Comparison of ENCODE assay signal across 9 cellular contexts in the genomic region with DNA sequence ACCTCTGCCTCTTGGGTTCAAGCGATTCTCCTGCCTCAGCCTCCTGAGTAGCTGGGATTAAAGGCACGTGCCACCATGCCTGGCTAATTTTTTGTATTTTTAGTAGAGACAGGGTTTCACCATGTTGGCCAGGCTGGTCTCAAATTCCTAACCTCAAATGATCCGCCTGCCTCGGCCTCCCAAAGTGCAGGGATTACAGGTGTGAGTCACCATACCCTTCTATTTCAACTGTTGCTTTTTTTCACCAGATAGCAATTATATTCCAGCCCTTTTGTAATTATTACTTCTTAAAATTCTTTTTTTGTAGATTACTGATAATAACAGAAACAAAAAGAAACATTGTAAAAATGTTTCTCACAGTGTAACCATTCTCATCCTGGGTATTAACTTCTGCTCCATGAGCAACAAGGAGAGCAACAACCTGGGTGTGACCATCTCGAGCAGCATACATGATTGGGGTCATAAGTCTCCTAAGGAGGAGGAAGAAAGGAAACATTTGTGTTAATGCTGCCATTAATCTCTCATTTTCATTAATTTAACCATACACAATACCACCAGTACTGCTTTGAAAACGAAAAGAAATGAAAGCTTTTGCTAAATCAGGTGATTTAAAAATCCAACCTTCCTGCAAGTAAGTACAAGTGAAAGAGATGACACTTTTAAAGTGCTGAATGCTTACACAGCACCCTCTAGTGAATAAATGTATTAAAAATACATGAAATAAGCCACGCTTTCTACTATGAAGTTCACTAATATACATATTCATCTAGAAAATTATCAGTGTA. TPM values are rescaled to one million over a fixed set of nuclear protein-coding genes. Genes with fewer than 3 reads are reported as not detected.
DNase-seq lines count a peak whose midpoint lies in the region; ATAC-seq and TF ChIP-seq lines count a peak whose summit lies in the region.
"Had no signal": no experiment of that assay in that cellular context is flagged by ENCODE, and none has a peak within 500 bp of the region (broad histone marks: within the 10 kb centered on the region; RNA-seq: fewer than 3 reads in every experiment).

No MANE protein-coding gene starts in this region.

- no peak overlapping the region for H3K27ac Mint-ChIP-seq in CD8-positive, alpha-beta T cell
- no peak overlapping the region for H3K27ac Mint-ChIP-seq in activated CD4-positive, alpha-beta memory T cell treated with anti-CD3 and anti-CD28 coated beads for 36 hours

- peak; percentile 64 for TF ChIP-seq RAD21 in IMR-90 (IDR thresholded peaks at IDR 0.05; ENCODE audit: low read length)

- H3K9me1 ChIP-seq in IMR-90 (ENCODE audit: insufficient read depth, low read length) = no peaks in the 10 kb centered on the region

- POLR2A ChIA-PET in IMR-90 (lab: Charles Lee; ENCODE audit: unreplicated experiment) = no interaction called here
- POLR2A ChIA-PET in CD8-positive, alpha-beta T cell (lab: Charles Lee) = no interaction called here
- POLR2A ChIA-PET in activated CD4-positive, alpha-beta memory T cell treated with anti-CD3 and anti-CD28 coated beads for 36 hours (lab: Charles Lee) = no interaction called here

- peak overlapping the region in 1 of 2 experiments; percentile 71; a peak in 2 of 4 replicates for H4K8ac ChIP-seq in IMR-90 (ENCODE audit: low read depth in 2 of 2, low read length in 2 of 2)

- intact Hi-C loops in IMR-90 (cut with micrococcal nuclease) = loop anchor here (1.0 to 5.0 kb wide), 5 partner anchors 73 to 455 kb away; no protein-coding TSS in a partner anchor
- intact Hi-C loops in CD8-positive, alpha-beta T cell (cut with DNase I, micrococcal nuclease) = no loop called here
- intact Hi-C loops in activated CD4-positive, alpha-beta memory T cell treated with anti-CD3 and anti-CD28 coated beads for 36 hours (cut with micrococcal nuclease) = loop anchor here (2.0 kb wide), 1 partner anchor 173 kb away; no protein-coding TSS in a partner anchor

- no peak for TF ChIP-seq POLR2A in IMR-90 (IDR thresholded peaks at IDR 0.05; ENCODE audit: low read depth, low read length)

- H3K4ac ChIP-seq in IMR-90 (ENCODE audit: low read depth, low read length) = peak overlapping the region; percentile 71; the same call in 1 of the 2 replicates

- no peak overlapping the region for H3K4me3 Mint-ChIP-seq in CD8-positive, alpha-beta T cell
- H3K4me3 Mint-ChIP-seq in activated CD4-positive, alpha-beta memory T cell treated with anti-CD3 and anti-CD28 coated beads for 36 hours = no peak overlapping the region

- TF ChIP-seq CTCF in AG10803 (conservative IDR thresholded peaks at IDR 0.05; ENCODE audit: low read length) (peak; percentile 61), IMR-90 (conservative IDR thresholded peaks at IDR 0.05; ENCODE audit: low read depth, low read length) (peak; percentile 58)
- TF ChIP-seq CTCF in CD8-positive, alpha-beta T cell (IDR thresholded peaks at IDR 0.05) = no peak

- peaks cover 23% of the 10 kb centered on the region for H3K9me3 Mint-ChIP-seq in CD8-positive, alpha-beta T cell
- H3K9me3 Mint-ChIP-seq in activated CD4-positive, alpha-beta memory T cell treated with anti-CD3 and anti-CD28 coated beads for 36 hours = peaks cover 25% of the 10 kb centered on the region

- H3K27me3 Mint-ChIP-seq in CD8-positive, alpha-beta T cell (ENCODE audit: low read depth) = no peaks in the 10 kb centered on the region
- H3K27me3 Mint-ChIP-seq in activated CD4-positive, alpha-beta memory T cell treated with anti-CD3 and anti-CD28 coated beads for 36 hours = no peaks in the 10 kb centered on the region

- H3K18ac ChIP-seq in IMR-90 (ENCODE audit: low read depth, low read length) = peak overlapping the region; percentile 94

- in situ Hi-C loops in IMR-90 (cut with MboI; ENCODE audit: low sequenced_read_pairs) = loop anchor here (10.0 kb wide), 1 partner anchor 451 kb away; no protein-coding TSS in a partner anchor

- peak overlapping the region; percentile 23; the same call in 1 of the 3 replicates for H2BK15ac ChIP-seq in IMR-90 (ENCODE audit: low read depth, low read length)

- H3K4me3 ChIP-seq in AG10803 (ENCODE audit: low read length) (no peak overlapping the region), IMR-90 (ENCODE audit: insufficient read depth, low read depth, low read length) (no peak overlapping the region), adipocyte (ENCODE audit: low read length) (no peak overlapping the region)
- no peak overlapping the region for H3K4me3 ChIP-seq in CD8-positive, alpha-beta T cell (ENCODE audit: low read depth, low read length)

- H3K36me3 ChIP-seq in IMR-90 (ENCODE audit: control insufficient read depth, insufficient read depth, low read length) = no peaks in the 10 kb centered on the region
- no peaks in the 10 kb centered on the region for H3K36me3 ChIP-seq in adipocyte (ENCODE audit: control insufficient read depth, insufficient read depth, low read length, severe bottlenecking)
- H3K36me3 ChIP-seq in CD8-positive, alpha-beta T cell (ENCODE audit: insufficient read depth, low read length) = no peaks in the 10 kb centered on the region

- no peaks in the 10 kb centered on the region for H3K36me3 Mint-ChIP-seq in CD8-positive, alpha-beta T cell
- no peaks in the 10 kb centered on the region for H3K36me3 Mint-ChIP-seq in activated CD4-positive, alpha-beta memory T cell treated with anti-CD3 and anti-CD28 coated beads for 36 hours

- peak overlapping the region; percentile 89 for H2BK120ac ChIP-seq in IMR-90 (ENCODE audit: low read depth, low read length)

- H3K4me2 ChIP-seq in IMR-90 (ENCODE audit: low read depth, low read length) = peak overlapping the region; percentile 36; the same call in 1 of the 2 replicates

- peak; percentile 64 for ATAC-seq in GM18873 (IDR thresholded peaks at IDR 0.05; ENCODE audit: low FRiP score, unreplicated experiment)
- peak; percentile 82 for ATAC-seq in IMR-90 (ENCODE audit: low read depth)
- ATAC-seq in CD8-positive, alpha-beta T cell = no peak

- no peak overlapping the region for H2BK5ac ChIP-seq in IMR-90 (ENCODE audit: low read depth, low read length, poor library complexity, severe bottlenecking)

- H3K4me1 Mint-ChIP-seq in CD8-positive, alpha-beta T cell (ENCODE audit: low read depth) = no peaks in the 10 kb centered on the region
- H3K4me1 Mint-ChIP-seq in activated CD4-positive, alpha-beta memory T cell treated with anti-CD3 and anti-CD28 coated beads for 36 hours (ENCODE audit: low read depth) = no peaks in the 10 kb centered on the region

- H3K79me1 ChIP-seq in IMR-90 (ENCODE audit: low read depth in 1 of 2, low read length in 2 of 2) = no peaks in the 10 kb centered on the region

- WGBS in IMR-90 (ENCODE audit: extremely low coverage in 2 of 2, insufficient read length in 1 of 2), 2 experiments = 67% methylated on average over 1 of the region's 7 CpGs; no CpG with 5 or more reads in 1 of the 2 experiments

- no peak overlapping the region for H2AFZ ChIP-seq in IMR-90 (replicated peaks; ENCODE audit: low read length, poor library complexity)

- H3K9ac ChIP-seq in IMR-90 (ENCODE audit: low read depth, low read length) (peak overlapping the region; percentile 41; the same call in 1 of the 2 replicates), adipocyte (ENCODE audit: low read length) (no peak overlapping the region)

- peak overlapping the region; percentile 55; the same call in 1 of the 2 replicates for H4K91ac ChIP-seq in IMR-90 (ENCODE audit: insufficient read depth, low read depth, low read length)

- peak overlapping the region; percentile 83; the same call in 1 of the 2 replicates for H2BK20ac ChIP-seq in IMR-90 (ENCODE audit: low read depth, low read length)

- H3K56ac ChIP-seq in IMR-90 (ENCODE audit: extremely low read depth, insufficient read depth, low read length) = no peak overlapping the region; the same call in 1 of the 2 replicates

- peak overlapping the region; percentile 83; the same call in 1 of the 2 replicates for H3K14ac ChIP-seq in IMR-90 (replicated peaks; ENCODE audit: low read depth, low read length)

- H3K4me1 ChIP-seq in IMR-90 (ENCODE audit: control insufficient read depth, insufficient read depth, low read length) = peaks cover 2% of the 10 kb centered on the region; the same call in 1 of the 2 replicates
- peaks cover 3% of the 10 kb centered on the region for H3K4me1 ChIP-seq in adipocyte (ENCODE audit: control insufficient read depth, insufficient read depth, low read length)
- no peaks in the 10 kb centered on the region for H3K4me1 ChIP-seq in CD8-positive, alpha-beta T cell (ENCODE audit: insufficient read depth, low read length)

- dilution Hi-C loops in IMR-90 (cut with HindIII; ENCODE audit: low sequenced_read_pairs, unreplicated experiment) = no loop called here

- H4K20me1 ChIP-seq in IMR-90 (ENCODE audit: insufficient read depth, low read length) = no peaks in the 10 kb centered on the region

- peak overlapping the region; percentile 68; the same call in 1 of the 2 replicates for H3K23ac ChIP-seq in IMR-90 (ENCODE audit: low read depth, low read length)

- H2AK5ac ChIP-seq in IMR-90 (ENCODE audit: low read depth, low read length) = no peak overlapping the region

- DNase-seq in AG10803 (ENCODE audit: low read depth) = peak; percentile 51
- DNase-seq in IMR-90 = peak; percentile 53
- peak; percentile 74 for DNase-seq in adipocyte (ENCODE audit: low read depth)
- DNase-seq in medulla oblongata (ENCODE audit: extremely low spot score) = peak; percentile 50
- no peak for DNase-seq in CD8-positive, alpha-beta T cell
- DNase-seq in activated CD4-positive, alpha-beta memory T cell treated with anti-CD3 and anti-CD28 coated beads for 36 hours = no peak
- no peak for DNase-seq in GF-D8 (lab: John Stamatoyannopoulos, UW)

- H3K27me3 ChIP-seq in IMR-90 (ENCODE audit: control insufficient read depth, insufficient read depth, low read length) (no peaks in the 10 kb centered on the region), adipocyte (replicated peaks; ENCODE audit: control insufficient read depth, insufficient read depth, low read length) (no peaks in the 10 kb centered on the region)
- no peaks in the 10 kb centered on the region for H3K27me3 ChIP-seq in CD8-positive, alpha-beta T cell (ENCODE audit: insufficient read depth, low read length)

- peak overlapping the region; percentile 71; the same call in 1 of the 2 replicates for H3K27ac ChIP-seq in IMR-90 (ENCODE audit: insufficient read depth, low read length)
- no peak overlapping the region for H3K27ac ChIP-seq in CD8-positive, alpha-beta T cell (ENCODE audit: low read depth, low read length)

- H2AK9ac ChIP-seq in IMR-90 (replicated peaks; ENCODE audit: low read depth, low read length, poor library complexity) = no peak overlapping the region

- CTCF ChIA-PET in IMR-90 (lab: Yijun Ruan, JAX) = interaction anchor here (0.6 to 1.6 kb wide), 4 partner anchors 11 to 330 kb away, joined by 3 to 6 read pairs (median 4); no protein-coding TSS in a partner anchor
- CTCF ChIA-PET in CD8-positive, alpha-beta T cell (lab: Charles Lee) = no interaction called here
- CTCF ChIA-PET in activated CD4-positive, alpha-beta memory T cell treated with anti-CD3 and anti-CD28 coated beads for 36 hours (lab: Charles Lee) = no interaction called here

- peak overlapping the region; percentile 88 for H4K5ac ChIP-seq in IMR-90 (ENCODE audit: low read depth, low read length)

- no TSS peak for BruUV-seq in IMR-90 (replicated peaks; lab: Mats Ljungman, UMichigan)

- H3K9me3 ChIP-seq in IMR-90 (ENCODE audit: control insufficient read depth, insufficient read depth, low read length) (peaks cover 2% of the 10 kb centered on the region; the same call in 1 of the 2 replicates), adipocyte (ENCODE audit: control insufficient read depth, low read length) (peaks cover 11% of the 10 kb centered on the region)
- peaks cover 4% of the 10 kb centered on the region for H3K9me3 ChIP-seq in CD8-positive, alpha-beta T cell (ENCODE audit: low read length)

RNA-seq across cellular contexts. Expression of a gene that starts 41.8 kb away (rescaled TPM):
- total RNA-seq in IMR-90 (2012; rRNA removed) = not detected in 2 replicates
- not detected in 2 replicates for polyA plus RNA-seq in IMR-90 (2012; rRNA removed)
- polyA plus RNA-seq in IMR-90 (2012; cell fraction: cytosol; rRNA removed) = not detected in 2 replicates
- polyA plus RNA-seq in IMR-90 (2012; cell fraction: nucleus; rRNA removed; ENCODE audit: low replicate concordance) = 0.03 TPM in 1 of 2 replicates, not detected in the other
- total RNA-seq in CD8-positive, alpha-beta T cell = not detected
- not detected for total RNA-seq in activated CD4-positive, alpha-beta memory T cell treated with anti-CD3 and anti-CD28 coated beads for 36 hours
- total RNA-seq: glomerular endothelial cell had no signal

Comparison
In these comparisons a context has a peak if more than half of its experiments do, and no peak if none do; other contexts are left out.
1. DNase-seq: peak in AG10803 (single experiment), IMR-90 (single experiment), adipocyte (single experiment) and medulla oblongata (single experiment); none in CD8-positive, alpha-beta T cell (0 of 7), activated CD4-positive, alpha-beta memory T cell treated with anti-CD3 and anti-CD28 coated beads for 36 hours (single experiment) and GF-D8 (single experiment).
2. intact Hi-C loops: an anchor here in IMR-90 (1.0 to 5.0 kb wide) and activated CD4-positive, alpha-beta memory T cell treated with anti-CD3 and anti-CD28 coated beads for 36 hours (2.0 kb wide); none called in CD8-positive, alpha-beta T cell.